ENCODE assay signal across 16 cellular contexts in the genomic region with DNA sequence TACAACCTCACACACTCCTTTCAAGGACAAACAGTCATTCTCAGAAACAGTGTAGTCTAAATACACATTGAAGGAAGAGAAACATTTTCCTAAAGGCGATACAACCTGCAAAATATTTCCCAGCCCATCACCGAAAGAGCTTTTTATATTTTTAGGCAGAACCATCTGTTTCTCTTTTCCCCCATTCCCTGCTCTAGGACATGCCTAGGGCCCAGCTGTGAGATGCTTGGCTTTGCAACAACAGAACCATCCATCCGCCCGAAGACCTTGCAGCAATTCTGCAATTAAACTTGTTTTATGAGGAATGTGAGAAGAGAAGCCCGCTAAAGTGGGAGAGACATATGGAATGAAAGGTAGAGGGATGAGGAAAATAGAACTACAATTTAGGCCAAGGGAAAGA.
A peak's percentile ranks its signal among the peaks of the same experiment; 100 is the strongest.
DNase-seq lines count a peak whose midpoint lies in the region; ATAC-seq, FAIRE-seq and TF ChIP-seq lines count a peak whose summit lies in the region.
"Had no signal": no experiment of that assay in that cellular context is flagged by ENCODE, and none has a peak within 500 bp of the region (broad histone marks: within the 10 kb centered on the region; RNA-seq: fewer than 3 reads in every experiment).

No MANE protein-coding gene starts in this region.

- intact Hi-C loops in posterior cingulate gyrus (cut with DNase I) = no loop called here

- no peak for ATAC-seq in CD4-positive, CD25-positive, alpha-beta regulatory T cell (ENCODE audit: low read depth in 2 of 2)
- no peak for ATAC-seq in HG03342 (IDR thresholded peaks at IDR 0.05; ENCODE audit: unreplicated experiment)

- DNase-seq in CD4-positive, CD25-positive, alpha-beta regulatory T cell = no peak
- DNase-seq in bronchial epithelial cell (ENCODE audit: low read depth) = no peak
- peak; percentile 5 for DNase-seq in left kidney (ENCODE audit: low read depth, low spot score)
- DNase-seq in posterior cingulate gyrus = peak in 6 of 10 donors; percentile 15 to 82 (median 30)
- DNase-seq in activated CD4-positive, alpha-beta T cell treated with anti-CD3 and anti-CD28 coated beads for 4 hours = no peak
- DNase-seq in globus pallidus (ENCODE audit: low spot score) = no peak
- DNase-seq: ACHN; CD4-positive, alpha-beta memory T cell; DMS79; GOT3; H9; IMR-90 had no signal

- H3K36me3 Mint-ChIP-seq in CD4-positive, CD25-positive, alpha-beta regulatory T cell = peaks cover 13% of the 10 kb centered on the region

- H3K27me3 Mint-ChIP-seq in CD4-positive, CD25-positive, alpha-beta regulatory T cell = peaks cover 18% of the 10 kb centered on the region
- H3K27me3 Mint-ChIP-seq: CD4-positive, alpha-beta memory T cell had no signal

- TF ChIP-seq CTCF in bronchial epithelial cell (IDR thresholded peaks at IDR 0.05; ENCODE audit: insufficient read depth, low read length, severe bottlenecking) = no peak

- peaks cover 0 to 2% of the 10 kb centered on the region in 2 experiments for H3K9me3 ChIP-seq in CD4-positive, CD25-positive, alpha-beta regulatory T cell (ENCODE audit: control insufficient read depth in 2 of 2, low read length in 2 of 2)

- H3K36me3 ChIP-seq in CD4-positive, CD25-positive, alpha-beta regulatory T cell (ENCODE audit: control insufficient read depth, insufficient read depth, low read length) = no peaks in the 10 kb centered on the region
- H3K36me3 ChIP-seq in bronchial epithelial cell (ENCODE audit: control insufficient read depth, insufficient read depth, low read length) = no peaks in the 10 kb centered on the region

- FAIRE-seq in bronchial epithelial cell (lab: Jason Lieb, UNC) = peak; percentile 32
- FAIRE-seq: G401.6, GM12891 had no signal

- H3K27ac ChIP-seq in CD4-positive, CD25-positive, alpha-beta regulatory T cell (ENCODE audit: insufficient read depth, low read length, poor library complexity, severe bottlenecking) = no peak overlapping the region

- H3K9me3 Mint-ChIP-seq in CD4-positive, CD25-positive, alpha-beta regulatory T cell = peaks cover 0 to 9% (median 6%) of the 10 kb centered on the region in 7 donors

- H3K4me1 Mint-ChIP-seq in CD4-positive, CD25-positive, alpha-beta regulatory T cell = peaks cover 20 to 55% (median 34%) of the 10 kb centered on the region in 4 donors
- H3K4me1 Mint-ChIP-seq: B cell, H9 had no signal

- no peaks in the 10 kb centered on the region for H3K27me3 ChIP-seq in CD4-positive, CD25-positive, alpha-beta regulatory T cell (ENCODE audit: control insufficient read depth, insufficient read depth, low read length)
- H3K27me3 ChIP-seq in bronchial epithelial cell (ENCODE audit: control insufficient read depth, insufficient read depth, low read length) = no peaks in the 10 kb centered on the region

- peak overlapping the region; percentile 40 to 57 (median 52) for H3K27ac Mint-ChIP-seq in CD4-positive, CD25-positive, alpha-beta regulatory T cell
- H3K27ac Mint-ChIP-seq: B cell, H9 had no signal

- peaks cover 24% of the 10 kb centered on the region for H3K4me1 ChIP-seq in CD4-positive, CD25-positive, alpha-beta regulatory T cell (ENCODE audit: control insufficient read depth, insufficient read depth, low read length, poor library complexity, severe bottlenecking)

- no peak overlapping the region for H3K4me3 Mint-ChIP-seq in CD4-positive, CD25-positive, alpha-beta regulatory T cell
- H3K4me3 Mint-ChIP-seq: B cell, H9 had no signal

- H3K4me3 ChIP-seq in CD4-positive, CD25-positive, alpha-beta regulatory T cell (ENCODE audit: low read depth, low read length) = no peak overlapping the region
- no peak overlapping the region for H3K4me3 ChIP-seq in bronchial epithelial cell (ENCODE audit: low read depth, low read length)

Comparison
In these comparisons a context has a peak if more than half of its experiments do, and no peak if none do; other contexts are left out.
1. DNase-seq: peak in left kidney (single experiment) and posterior cingulate gyrus (6 of 10); none in CD4-positive, CD25-positive, alpha-beta regulatory T cell (0 of 3), bronchial epithelial cell (single experiment), activated CD4-positive, alpha-beta T cell treated with anti-CD3 and anti-CD28 coated beads for 4 hours (0 of 2) and globus pallidus (single experiment).